21 cellular contexts compared by ENCODE assay signal in the genomic region with DNA sequence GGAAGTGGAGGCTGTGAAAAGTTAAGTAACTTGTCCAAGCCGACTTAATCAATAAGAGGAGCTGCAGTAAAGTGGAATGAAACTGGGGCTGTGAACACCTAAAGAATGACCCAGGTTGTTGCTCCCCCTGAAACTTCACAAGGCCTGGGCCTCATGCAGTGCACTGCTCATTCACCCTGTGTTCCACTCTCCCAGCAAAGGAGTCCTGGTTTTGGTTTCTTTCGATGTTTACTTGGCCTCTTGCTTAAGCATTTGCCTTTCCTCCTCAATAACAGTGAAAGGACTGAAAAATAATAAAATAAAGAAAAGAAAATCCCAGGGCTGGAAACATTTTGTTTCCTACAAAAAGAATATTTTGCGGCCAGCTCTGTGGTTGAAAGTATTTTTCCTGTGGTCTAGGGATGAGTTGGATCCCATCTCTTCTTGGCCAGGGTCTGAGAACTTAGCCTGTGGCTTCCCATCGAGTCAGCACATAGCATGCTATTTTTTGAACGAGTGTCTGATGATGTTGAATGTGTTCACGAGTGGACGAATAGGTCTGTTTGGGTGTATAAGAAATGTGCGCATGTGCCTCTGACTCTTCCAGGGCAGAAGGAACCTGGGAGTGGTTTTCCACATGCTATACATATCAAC.
DNase-seq lines count a peak whose midpoint lies in the region; TF ChIP-seq lines count a peak whose summit lies in the region.
"Had no signal": no experiment of that assay in that cellular context is flagged by ENCODE, and none has a peak within 500 bp of the region (broad histone marks: within the 10 kb centered on the region; RNA-seq: fewer than 3 reads in every experiment).

No MANE protein-coding gene starts in this region.

- H3K79me2 ChIP-seq in smooth muscle cell (ENCODE audit: low read depth): no peaks in the 10 kb centered on the region

- no peak for TF ChIP-seq EP300 in sigmoid colon (IDR thresholded peaks at IDR 0.05)

- H3F3A ChIP-seq in smooth muscle cell (ENCODE audit: low read depth): peaks cover 5% of the 10 kb centered on the region

- DNase-seq in Daoy (ENCODE audit: low read depth) (peak; percentile 29), amniotic epithelial cell (ENCODE audit: low read depth) (peak; percentile 88), foreskin fibroblast (peak; percentile 42 to 62), smooth muscle cell (lab: John Stamatoyannopoulos, UW; ENCODE audit: unreplicated experiment) (no peak), epidermal melanocyte (ENCODE audit: insufficient read length, low spot score) (no peak), NCI-H1417 treated with DMSO at 0.1 percent for 48 hours (lab: John Stamatoyannopoulos, UW) (no peak), sigmoid colon (no peak), esophagus squamous epithelium (lab: John Stamatoyannopoulos, UW) (no peak)
- DNase-seq: activated CD4-positive, alpha-beta T cell treated with anti-CD3 and anti-CD28 coated beads for 1 hour; activated gamma-delta T cell; anterior cingulate cortex; BE2C; DMS 273 treated with DMSO at 0.1 percent for 48 hours; heart right ventricle; islet precursor cell; NCI-H82; PC-9; T1000 had no signal

- H3K27ac ChIP-seq in smooth muscle cell (ENCODE audit: low read depth) (peak overlapping the region; percentile 37), sigmoid colon (peak overlapping the region in 1 of 4 donors; percentile 20), esophagus squamous epithelium (peak overlapping the region in 1 of 4 donors; percentile 18)
- H3K27ac ChIP-seq: epithelial cell of prostate, PC-9, SJSA1 had no signal

- 43% methylated on average over 8 of the region's 8 CpGs for WGBS in smooth muscle cell (ENCODE audit: low lambda C conversion rate)
- WGBS in sigmoid colon, 2 donors: 85% methylated on average over 8 of the region's 8 CpGs
- WGBS in esophagus squamous epithelium, 2 donors: 76 to 83% methylated on average over 8 of the region's 8 CpGs

- H3K4me3 ChIP-seq in foreskin fibroblast (ENCODE audit: low read depth in 1 of 2, low read length in 2 of 2) (no peak overlapping the region), smooth muscle cell (no peak overlapping the region), sigmoid colon (no peak overlapping the region), esophagus squamous epithelium (no peak overlapping the region)
- H3K4me3 ChIP-seq: coronary artery, heart right ventricle, PC-9, SJSA1 had no signal

- no peak overlapping the region for H2AFZ ChIP-seq in smooth muscle cell (ENCODE audit: low read depth)
- H2AFZ ChIP-seq: PC-9 had no signal

- no peaks in the 10 kb centered on the region for H4K20me1 ChIP-seq in smooth muscle cell (ENCODE audit: low read depth)

- peak overlapping the region; percentile 60 for H3K4me2 ChIP-seq in smooth muscle cell
- H3K4me2 ChIP-seq: PC-9 had no signal

- H3K9ac ChIP-seq in smooth muscle cell (ENCODE audit: low read depth): no peak overlapping the region

- TF ChIP-seq CTCF in foreskin fibroblast (IDR thresholded peaks at IDR 0.05; ENCODE audit: low read depth, low read length): no peak
- TF ChIP-seq CTCF in smooth muscle cell (IDR thresholded peaks at IDR 0.05; ENCODE audit: borderline replicate concordance, insufficient read depth, poor library complexity, severe bottlenecking): no peak
- no peak for TF ChIP-seq CTCF in sigmoid colon (IDR thresholded peaks at IDR 0.05)
- TF ChIP-seq CTCF in esophagus squamous epithelium (IDR thresholded peaks at IDR 0.05): no peak

- intact Hi-C loops in sigmoid colon (cut with DNase I) (loop anchor here (5.0 kb wide), 1 partner anchor 41 kb away; no protein-coding TSS in a partner anchor), esophagus squamous epithelium (cut with DNase I) (no loop called here)

- H3K4me1 ChIP-seq in smooth muscle cell (ENCODE audit: low read depth) (no peaks in the 10 kb centered on the region), sigmoid colon (peaks cover 2 to 57% (median 31%) of the 10 kb centered on the region in 4 donors), esophagus squamous epithelium (peaks cover 5 to 38% (median 8%) of the 10 kb centered on the region in 3 donors)
- H3K4me1 ChIP-seq: BE2C, SJSA1 had no signal

- H3K9me3 ChIP-seq in smooth muscle cell (replicated peaks; ENCODE audit: low read depth) (no peaks in the 10 kb centered on the region), sigmoid colon (no peaks in the 10 kb centered on the region), esophagus squamous epithelium (no peaks in the 10 kb centered on the region)
- H3K9me3 ChIP-seq: BE2C, heart right ventricle, SJSA1 had no signal

- no peaks in the 10 kb centered on the region for H3K36me3 ChIP-seq in smooth muscle cell (ENCODE audit: low read depth)
- H3K36me3 ChIP-seq in sigmoid colon: no peaks in the 10 kb centered on the region
- no peaks in the 10 kb centered on the region for H3K36me3 ChIP-seq in esophagus squamous epithelium
- H3K36me3 ChIP-seq: BE2C, heart right ventricle, SJSA1 had no signal

- H3K27me3 ChIP-seq in smooth muscle cell (ENCODE audit: low read depth) (no peaks in the 10 kb centered on the region), sigmoid colon (no peaks in the 10 kb centered on the region), esophagus squamous epithelium (no peaks in the 10 kb centered on the region)
- H3K27me3 ChIP-seq: BE2C, heart right ventricle, SJSA1 had no signal

- TF ChIP-seq POLR2A in sigmoid colon (IDR thresholded peaks at IDR 0.05) (no peak), esophagus squamous epithelium (IDR thresholded peaks at IDR 0.05) (no peak)

Comparison
In these comparisons a context has a peak if more than half of its experiments do, and no peak if none do; other contexts are left out.
1. DNase-seq: peak in Daoy (single experiment), amniotic epithelial cell (single experiment) and foreskin fibroblast (2 of 2); none in smooth muscle cell (single experiment), epidermal melanocyte (single experiment), NCI-H1417 treated with DMSO at 0.1 percent for 48 hours (single experiment), sigmoid colon (single experiment) and esophagus squamous epithelium (single experiment).